Comparison of ENCODE assay signal across 13 cellular contexts in the genomic region with DNA sequence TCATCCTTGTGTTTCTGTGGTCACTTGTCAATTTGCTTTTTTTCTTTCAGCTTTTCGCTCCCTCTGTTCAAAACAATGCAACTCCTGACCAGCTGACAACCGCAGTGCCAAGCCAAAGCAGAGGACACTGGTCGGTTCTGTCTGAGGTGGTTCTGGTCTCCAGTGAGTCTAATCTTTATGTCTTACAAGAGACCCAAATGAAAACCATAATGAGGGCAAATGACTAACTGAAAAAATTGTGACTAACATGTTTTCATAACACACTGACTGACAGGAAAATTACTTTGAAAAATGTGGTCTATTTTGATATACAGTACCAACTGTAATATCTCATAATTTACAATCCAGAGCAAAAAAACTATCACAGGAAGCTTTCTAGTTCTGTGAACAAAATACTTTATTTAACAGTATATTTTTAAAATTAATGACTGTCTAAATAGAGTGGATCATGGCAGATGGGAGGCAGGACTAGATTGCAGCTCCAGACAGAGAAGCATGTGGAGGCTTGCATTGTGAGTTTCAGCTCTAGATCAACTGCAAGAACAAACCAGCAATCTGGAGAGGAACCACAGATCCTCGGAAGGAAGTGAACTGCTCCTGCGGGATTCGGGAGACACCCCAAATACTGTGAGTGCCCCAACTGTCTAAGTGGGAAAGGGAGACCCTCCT.
DNase-seq lines count a peak whose midpoint lies in the region; ATAC-seq and TF ChIP-seq lines count a peak whose summit lies in the region.
"Had no signal": no experiment of that assay in that cellular context is flagged by ENCODE, and none has a peak within 500 bp of the region (broad histone marks: within the 10 kb centered on the region; RNA-seq: fewer than 3 reads in every experiment).

No MANE protein-coding gene starts in this region.

- H3K27ac ChIP-seq in RWPE2 (ENCODE audit: poor library complexity, severe bottlenecking) = peak overlapping the region; percentile 68
- peak overlapping the region; percentile 73 for H3K27ac ChIP-seq in smooth muscle cell (ENCODE audit: low read depth)
- H3K27ac ChIP-seq: neutrophil had no signal

- no peaks in the 10 kb centered on the region for H3K79me2 ChIP-seq in smooth muscle cell (ENCODE audit: low read depth)

- no peak overlapping the region for H3K4me3 ChIP-seq in RWPE2 (ENCODE audit: severe bottlenecking)
- H3K4me3 ChIP-seq in fibroblast of mammary gland (ENCODE audit: control insufficient read depth, low read depth, low read length) = no peak overlapping the region
- no peak overlapping the region for H3K4me3 ChIP-seq in smooth muscle cell

- H3K9me3 ChIP-seq in RWPE2 (ENCODE audit: severe bottlenecking) (no peaks in the 10 kb centered on the region), smooth muscle cell (replicated peaks; ENCODE audit: low read depth) (no peaks in the 10 kb centered on the region)
- H3K9me3 ChIP-seq: neutrophil had no signal

- H3K9ac ChIP-seq in smooth muscle cell (ENCODE audit: low read depth) = no peak overlapping the region

- H3K36me3 ChIP-seq in RWPE2 (ENCODE audit: low read depth) (no peaks in the 10 kb centered on the region), smooth muscle cell (ENCODE audit: low read depth) (no peaks in the 10 kb centered on the region)

- peak; percentile 55 for DNase-seq in NCI-H2171 treated with DMSO at 0.1 percent for 48 hours (lab: John Stamatoyannopoulos, UW)
- DNase-seq in NCI-H2171 (lab: John Stamatoyannopoulos, UW) = no peak
- DNase-seq in RWPE2 (ENCODE audit: low spot score) = no peak
- peak; percentile 36 for DNase-seq in fibroblast of mammary gland (ENCODE audit: low read depth)
- no peak for DNase-seq in smooth muscle cell (lab: John Stamatoyannopoulos, UW; ENCODE audit: unreplicated experiment)
- no peak for DNase-seq in GM19240 (ENCODE audit: insufficient read length, low spot score)
- DNase-seq in NCI-H146 treated with DMSO at 0.1 percent for 48 hours (lab: John Stamatoyannopoulos, UW; ENCODE audit: unreplicated experiment) = no peak
- no peak for DNase-seq in NCI-H2196 (lab: John Stamatoyannopoulos, UW; ENCODE audit: unreplicated experiment)
- DNase-seq: ACHN; activated T-cell treated with anti-CD3 and anti-CD28 coated beads, Interleukin-2, amount 50 U/mL, for 4 hours; NCI-H1417; OCI-M1 had no signal

- TF ChIP-seq CTCF in RWPE2 (IDR thresholded peaks at IDR 0.05; ENCODE audit: poor library complexity, severe bottlenecking) (no peak), fibroblast of mammary gland (conservative IDR thresholded peaks at IDR 0.05; ENCODE audit: control insufficient read depth, insufficient read depth, low read depth, low read length) (no peak), smooth muscle cell (IDR thresholded peaks at IDR 0.05; ENCODE audit: borderline replicate concordance, insufficient read depth, poor library complexity, severe bottlenecking) (no peak)

- no peak overlapping the region for H3K4me2 ChIP-seq in smooth muscle cell

- H3K27me3 ChIP-seq in RWPE2 (ENCODE audit: insufficient read depth, poor library complexity, severe bottlenecking) (no peaks in the 10 kb centered on the region), smooth muscle cell (ENCODE audit: low read depth) (no peaks in the 10 kb centered on the region)
- H3K27me3 ChIP-seq: neutrophil had no signal

- peaks cover 18% of the 10 kb centered on the region for H3K4me1 ChIP-seq in RWPE2 (ENCODE audit: insufficient read depth, poor library complexity, severe bottlenecking)
- peaks cover 4% of the 10 kb centered on the region for H3K4me1 ChIP-seq in smooth muscle cell (ENCODE audit: low read depth)

- 75% methylated on average over 6 of the region's 6 CpGs for WGBS in smooth muscle cell (ENCODE audit: low lambda C conversion rate)

- H4K20me1 ChIP-seq in smooth muscle cell (ENCODE audit: low read depth) = peaks cover 7% of the 10 kb centered on the region

- H3F3A ChIP-seq in smooth muscle cell (ENCODE audit: low read depth) = no peaks in the 10 kb centered on the region

- ATAC-seq in RWPE2 (ENCODE audit: low read depth) = peak; percentile 68
- ATAC-seq: activated T-cell treated with anti-CD3 and anti-CD28 coated beads, Interleukin-2, amount 50 U/mL, for 4 hours had no signal

- H2AFZ ChIP-seq in smooth muscle cell (ENCODE audit: low read depth) = no peak overlapping the region

Comparison
In these comparisons a context has a peak if more than half of its experiments do, and no peak if none do; other contexts are left out.
1. DNase-seq: peak in NCI-H2171 treated with DMSO at 0.1 percent for 48 hours (single experiment) and fibroblast of mammary gland (single experiment); none in NCI-H2171 (single experiment), RWPE2 (single experiment), smooth muscle cell (single experiment), GM19240 (single experiment), NCI-H146 treated with DMSO at 0.1 percent for 48 hours (single experiment) and NCI-H2196 (single experiment).